In genomic region chr3:114686624-114687023, GRCh38 we compare ENCODE assay signal across 13 cellular contexts.
DNase-seq lines count a peak whose midpoint lies in the region; ATAC-seq and TF ChIP-seq lines count a peak whose summit lies in the region.
"Had no signal": no experiment of that assay in that cellular context is flagged by ENCODE, and none has a peak within 500 bp of the region (broad histone marks: within the 10 kb centered on the region; RNA-seq: fewer than 3 reads in every experiment).

No MANE protein-coding gene starts in this region.

- TF ChIP-seq CTCF in nephron (IDR thresholded peaks at IDR 0.05; ENCODE audit: unreplicated experiment in 3 of 3): no peak

- no peaks in the 10 kb centered on the region for H3K9me3 Mint-ChIP-seq in nephron
- H3K9me3 Mint-ChIP-seq: CD4-positive, alpha-beta memory T cell had no signal

- no peak overlapping the region for H3K4me3 Mint-ChIP-seq in nephron
- H3K4me3 Mint-ChIP-seq: CD4-positive, alpha-beta memory T cell had no signal

- ATAC-seq in HG03354 (IDR thresholded peaks at IDR 0.05; ENCODE audit: poor library complexity, severe bottlenecking, unreplicated experiment): no peak
- ATAC-seq in GM19463 (IDR thresholded peaks at IDR 0.05; ENCODE audit: unreplicated experiment): no peak
- ATAC-seq: left lung had no signal

- peaks cover 16% of the 10 kb centered on the region for H3K4me1 Mint-ChIP-seq in nephron

- H3K27me3 Mint-ChIP-seq in nephron (ENCODE audit: low read depth): no peaks in the 10 kb centered on the region
- H3K27me3 Mint-ChIP-seq: CD4-positive, alpha-beta memory T cell had no signal

- DNase-seq in AML-193 (lab: John Stamatoyannopoulos, UW): peak; percentile 41 to 49
- peak; percentile 65 to 66 for DNase-seq in Kasumi-1 (lab: John Stamatoyannopoulos, UW)
- DNase-seq in dermis blood vessel endothelial cell: peak; percentile 35
- no peak for DNase-seq in NK-92 (lab: John Stamatoyannopoulos, UW; ENCODE audit: unreplicated experiment)
- no peak for DNase-seq in Ammon's horn (ENCODE audit: low spot score)
- DNase-seq: activated T-cell treated with anti-CD3 and anti-CD28 coated beads, Interleukin-2, amount 50 U/mL, for 1 hour; CD4-positive, alpha-beta memory T cell; left lung; Peyer's patch; thyroid gland had no signal

- peak overlapping the region; percentile 37 to 58 (median 47) for H3K27ac Mint-ChIP-seq in nephron

- H3K36me3 Mint-ChIP-seq in nephron (ENCODE audit: low read depth): no peaks in the 10 kb centered on the region

Comparison
In these comparisons a context has a peak if more than half of its experiments do, and no peak if none do; other contexts are left out.
1. DNase-seq: peak in AML-193 (2 of 2), Kasumi-1 (2 of 2) and dermis blood vessel endothelial cell (single experiment); none in NK-92 (single experiment) and Ammon's horn (single experiment).